Comparison of ENCODE assay signal across 1 cellular context in genomic region chr19:47769534-47769933, GRCh38.
TF ChIP-seq lines count a peak whose summit lies in the region.

No MANE protein-coding gene starts in this region.

TF ChIP-seq in K562, 482 proteins besides CTCF, POLR2A, EP300 and RAD21:
- TF ChIP-seq ZNF431 (CRISPR knock-in tag; IDR thresholded peaks at IDR 0.05) (no peak), ARHGAP35 (IDR thresholded peaks at IDR 0.05; ENCODE audit: partially characterized antibody) (peak; percentile 96), NR4A1 (CRISPR knock-in tag; IDR thresholded peaks at IDR 0.05) (no peak), NR4A1 (tag; IDR thresholded peaks at IDR 0.05) (no peak), SIRT6 (IDR thresholded peaks at IDR 0.05; ENCODE audit: low read depth, low read length) (no peak), MEIS2 (IDR thresholded peaks at IDR 0.05; ENCODE audit: partially characterized antibody) (peak; percentile 86), KDM1A (IDR thresholded peaks at IDR 0.05) (peak; percentile 75 to 80), ZNF143 (CRISPR knock-in tag; IDR thresholded peaks at IDR 0.05) (no peak), ZNF76 (CRISPR knock-in tag; IDR thresholded peaks at IDR 0.05; ENCODE audit: borderline replicate concordance) (no peak), ZNF407 (IDR thresholded peaks at IDR 0.05; ENCODE audit: low read depth) (no peak), HDAC1 (IDR thresholded peaks at IDR 0.05) (peak in 1 of 2 experiments; percentile 65; a peak in 2 of 4 replicates), PBX2 (CRISPR knock-in tag; IDR thresholded peaks at IDR 0.05; ENCODE audit: low read depth) (peak; percentile 36; the same call in 1 of the 2 replicates), PBX2 (tag; conservative IDR thresholded peaks at IDR 0.05; ENCODE audit: low read depth) (peak; percentile 97), PKNOX1 (IDR thresholded peaks at IDR 0.05) (peak; percentile 93), EHMT2 (IDR thresholded peaks at IDR 0.05) (peak; percentile 64; the same call in 1 of the 2 replicates)
